Comparison of ENCODE assay signal across 25 cellular contexts in the genomic region with DNA sequence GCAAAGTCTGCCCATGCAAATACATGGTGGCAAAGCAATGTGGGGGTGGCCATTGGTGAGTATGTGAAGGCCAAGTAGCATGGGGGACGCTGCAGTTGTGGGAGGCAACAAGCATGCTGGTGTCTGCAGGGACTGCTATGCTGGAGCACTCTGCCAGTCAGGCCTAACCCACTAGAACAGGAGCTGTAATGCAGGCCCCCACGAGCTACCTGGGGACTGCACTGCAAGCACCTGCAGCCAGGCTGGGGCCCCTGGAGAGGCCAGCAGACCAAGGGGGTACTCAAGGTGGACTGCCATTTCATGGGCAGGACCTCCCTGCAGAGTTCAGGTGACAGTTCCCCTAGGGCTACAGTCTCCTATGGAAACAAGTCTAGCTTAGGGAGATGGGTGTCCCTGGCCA.
"Had no signal": no experiment of that assay in that cellular context is flagged by ENCODE, and none has a peak within 500 bp of the region (broad histone marks: within the 10 kb centered on the region; RNA-seq: fewer than 3 reads in every experiment).

No MANE protein-coding gene starts in this region.

- H3K27me3 ChIP-seq: ascending aorta, body of pancreas, MG63, SJCRH30 had no signal

- H3K27ac Mint-ChIP-seq: activated CD8-positive, alpha-beta T cell treated with anti-CD3 and anti-CD28 coated beads for 36 hours; activated naive CD4-positive, alpha-beta T cell treated with anti-CD3 and anti-CD28 coated beads, Interleukin-2, amount 50 U/mL, for 24 hours; activated T-cell treated with anti-CD3 and anti-CD28 coated beads, Interleukin-2, amount 50 U/mL, for 72 hours; activated T-helper 2 cell treated with anti-CD3 and anti-CD28 coated beads, Interferon-gamma antibody, Interleukin-2, Interleukin-4, amounts not matched to agents 10 μg/mL and 5 μg/mL and 100 μg/mL, durations not matched to agents 14 hours and 24 hours and 36 hours; T-helper 1 cell treated with Interleukin-12 subunit alpha and Interleukin-12 subunit beta and Interleukin-4 antibody, amounts not matched to agents 30 μg/mL and 1 μg/mL, for 36 hours had no signal

- H3K4me1 Mint-ChIP-seq: activated naive CD4-positive, alpha-beta T cell treated with anti-CD3 and anti-CD28 coated beads, Interleukin-2, amount 50 U/mL, for 24 hours had no signal

- H3K36me3 Mint-ChIP-seq: activated naive CD4-positive, alpha-beta T cell treated with anti-CD3 and anti-CD28 coated beads, Interleukin-2, amount 50 U/mL, for 24 hours had no signal

- H3K4me2 ChIP-seq: SK-N-SH had no signal

- H3K4me3 Mint-ChIP-seq: activated CD8-positive, alpha-beta T cell treated with anti-CD3 and anti-CD28 coated beads for 36 hours; activated naive CD4-positive, alpha-beta T cell treated with anti-CD3 and anti-CD28 coated beads, Interleukin-2, amount 50 U/mL, for 24 hours; activated T-cell treated with anti-CD3 and anti-CD28 coated beads, Interleukin-2, amount 50 U/mL, for 72 hours; T-helper 1 cell treated with Interleukin-12 subunit alpha and Interleukin-12 subunit beta and Interleukin-4 antibody, amounts not matched to agents 30 μg/mL and 1 μg/mL, for 36 hours had no signal

- ATAC-seq: activated CD4-positive, CD25-positive, alpha-beta regulatory T cell treated with anti-CD3 and anti-CD28 coated beads, Interleukin-2, amount 50 U/mL, for 24 hours; activated CD8-positive, alpha-beta T cell treated with anti-CD3 and anti-CD28 coated beads for 36 hours; activated T-cell treated with anti-CD3 and anti-CD28 coated beads, Interleukin-2, amount 50 U/mL, for 72 hours; body of pancreas; Right ventricle myocardium inferior had no signal

- H3K27ac ChIP-seq: ascending aorta, body of pancreas, SJCRH30 had no signal

- H3K4me1 ChIP-seq: ascending aorta, body of pancreas, SJCRH30 had no signal

- H3K9me3 ChIP-seq: MG63, SK-N-SH had no signal

- H3K9ac ChIP-seq: SK-N-SH had no signal

- DNase-seq: activated CD4-positive, alpha-beta T cell treated with anti-CD3 and anti-CD28 coated beads for 4 hours; activated CD8-positive, alpha-beta memory T cell treated with anti-CD3 and anti-CD28 coated beads, Interleukin-2, amount 50 U/mL, for 4 hours; activated CD8-positive, alpha-beta T cell treated with anti-CD3 and anti-CD28 coated beads for 36 hours; activated naive CD4-positive, alpha-beta T cell; activated T-cell treated with anti-CD3 and anti-CD28 coated beads, Interleukin-2, amount 50 U/mL, for 72 hours; body of pancreas; MG63; MV-4-11; NCI-H1092 treated with DMSO at 0.1 percent for 48 hours; NCI-H1417 treated with DMSO at 0.1 percent for 48 hours; NCI-H1694; NCI-H2029; NCI-H345; NCI-H510A; NCI-H526 treated with DMSO at 0.1 percent for 48 hours; NCI-H82; SJCRH30; SK-N-SH; SW 1271 had no signal

- H3K36me3 ChIP-seq: ascending aorta, MG63, SJCRH30 had no signal

- H3K4me3 ChIP-seq: ascending aorta, body of pancreas, MG63, SJCRH30 had no signal

- H3K27me3 Mint-ChIP-seq: activated CD8-positive, alpha-beta T cell treated with anti-CD3 and anti-CD28 coated beads for 36 hours; activated naive CD4-positive, alpha-beta T cell treated with anti-CD3 and anti-CD28 coated beads, Interleukin-2, amount 50 U/mL, for 24 hours had no signal
